17 cellular contexts compared by ENCODE assay signal in the genomic region with DNA sequence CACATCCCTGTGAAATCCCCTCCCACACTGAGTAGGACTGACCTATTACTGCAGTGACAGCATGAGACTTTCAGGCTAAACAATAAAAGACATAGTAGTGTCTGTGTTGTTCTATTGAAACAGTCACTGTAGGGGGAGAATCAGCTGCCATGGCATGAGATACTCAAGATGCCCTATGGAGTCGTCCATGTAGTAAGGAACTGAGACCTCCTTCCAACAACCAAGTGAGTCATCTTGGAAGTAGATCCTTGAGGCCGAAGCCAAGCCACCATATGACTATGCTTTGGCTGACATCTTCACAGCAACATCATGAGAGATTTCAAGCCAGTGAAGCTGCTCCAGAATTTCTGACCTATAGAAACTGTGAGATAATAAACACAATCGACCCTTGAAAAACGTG.
"Had no signal": no experiment of that assay in that cellular context is flagged by ENCODE, and none has a peak within 500 bp of the region (broad histone marks: within the 10 kb centered on the region; RNA-seq: fewer than 3 reads in every experiment).

No MANE protein-coding gene starts in this region.

- H3K4me2 ChIP-seq: hepatocyte had no signal

- H3K36me3 ChIP-seq: breast epithelium, prostate gland, right lobe of liver, spleen, transverse colon had no signal

- H3K27ac ChIP-seq: breast epithelium, dorsolateral prefrontal cortex, hepatocyte, prostate gland, right lobe of liver, spleen, transverse colon had no signal

- H3K4me3 ChIP-seq: breast epithelium, dorsolateral prefrontal cortex, hepatocyte, prostate gland, right lobe of liver, spleen, transverse colon had no signal

- H3K79me2 ChIP-seq: hepatocyte had no signal

- DNase-seq: activated B cell treated with CpG ODN at 0.5 μM for 24 hours; activated CD4-positive, alpha-beta T cell treated with anti-CD3 and anti-CD28 coated beads, Interleukin-2, amount 50 U/mL, for 1 hour; amniotic stem cell; dorsolateral prefrontal cortex; kidney; left ventricle myocardium superior; mesenchymal stem cell; occipital lobe; right lobe of liver; spleen; stimulated activated CD4-positive, alpha-beta T cell treated with anti-CD3 and anti-CD28 coated beads, Interleukin-1b, Interleukin-23, amount 100 ng/mL, for 48 hours; stimulated activated naive B cell treated with anti-CD40 and anti-IgM and Interleukin-4, amounts not matched to agents 10 μg/mL and 1 μg/mL and 100 μg/mL, for 72 hours; substantia nigra; transverse colon had no signal

- H2AFZ ChIP-seq: hepatocyte had no signal

- H3K27me3 ChIP-seq: breast epithelium, dorsolateral prefrontal cortex, hepatocyte, right lobe of liver, transverse colon had no signal

- H3K9me3 ChIP-seq: prostate gland, right lobe of liver, transverse colon had no signal

- H3K4me1 ChIP-seq: breast epithelium, prostate gland, right lobe of liver, spleen, transverse colon had no signal
